Comparison of ENCODE assay signal across 2 cellular contexts in genomic region chr12:1945502-1945901, GRCh38. TPM values are rescaled to one million over a fixed set of nuclear protein-coding genes. Genes with fewer than 3 reads are reported as not detected.
"Had no signal": no experiment of that assay in that cellular context is flagged by ENCODE, and none has a peak within 500 bp of the region (broad histone marks: within the 10 kb centered on the region; RNA-seq: fewer than 3 reads in every experiment).

No MANE protein-coding gene starts in this region.

RNA-seq across cellular contexts. Expression of gene CACNA2D4, which starts 27.1 kb away (rescaled TPM):
- total RNA-seq: GM23248, H4 had no signal
